ENCODE assay signal across 12 cellular contexts in the genomic region with DNA sequence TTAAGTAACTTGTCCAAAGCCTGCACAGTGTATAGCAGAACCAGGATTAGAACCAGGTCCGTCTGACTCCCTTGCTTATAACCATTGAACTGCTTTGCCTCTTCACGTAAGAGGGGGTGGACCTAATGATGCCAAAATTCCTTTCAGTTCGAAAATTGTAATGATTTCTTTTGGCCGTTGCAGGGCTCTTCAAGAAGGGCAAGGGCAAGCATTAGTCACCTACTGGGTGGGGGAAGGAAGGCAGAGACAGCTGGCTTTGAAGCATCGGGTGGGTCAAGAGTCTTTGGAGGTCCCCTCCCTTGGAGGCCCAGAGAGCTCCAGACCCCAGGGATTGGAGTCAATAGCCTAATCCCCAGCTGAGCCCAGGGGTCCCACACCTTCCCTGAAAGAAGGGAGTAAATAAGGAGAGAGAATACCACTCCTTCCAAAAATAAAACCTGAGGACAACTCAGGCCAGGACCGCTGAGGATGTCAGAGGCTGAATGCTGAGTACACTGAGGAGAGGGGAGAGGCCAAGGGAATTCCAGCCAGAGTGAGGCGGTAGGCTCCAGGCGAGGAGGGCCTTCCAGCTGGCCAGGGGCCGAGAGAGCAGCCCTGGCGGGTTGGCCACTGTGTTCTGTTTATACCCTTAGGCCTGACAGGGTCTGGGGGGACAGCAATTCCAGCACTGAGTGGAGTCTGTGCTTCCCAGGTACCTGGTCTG. TPM values are rescaled to one million over a fixed set of nuclear protein-coding genes. Genes with fewer than 3 reads are reported as not detected.
DNase-seq lines count a peak whose midpoint lies in the region; ATAC-seq, FAIRE-seq and TF ChIP-seq lines count a peak whose summit lies in the region.
"Had no signal": no experiment of that assay in that cellular context is flagged by ENCODE, and none has a peak within 500 bp of the region (broad histone marks: within the 10 kb centered on the region; RNA-seq: fewer than 3 reads in every experiment).

No MANE protein-coding gene starts in this region.

- H3K27me3 ChIP-seq in BJ (ENCODE audit: control insufficient read depth, insufficient read depth, low read length), result no peaks in the 10 kb centered on the region
- H3K27me3 ChIP-seq in gastroesophageal sphincter, result no peaks in the 10 kb centered on the region
- H3K27me3 ChIP-seq in prostate gland (replicated peaks; ENCODE audit: insufficient read depth), result no peaks in the 10 kb centered on the region
- no peaks in the 10 kb centered on the region for H3K27me3 ChIP-seq in small intestine (ENCODE audit: control insufficient read depth in 2 of 2, insufficient read depth in 2 of 2, low read length in 2 of 2)

- FAIRE-seq in small intestine (lab: Jason Lieb, UNC), result no peak

- TF ChIP-seq CTCF in BJ (IDR thresholded peaks at IDR 0.05; ENCODE audit: insufficient read depth, low read depth, low read length) (peak; percentile 35), RWPE1 (conservative IDR thresholded peaks at IDR 0.05; ENCODE audit: low read depth) (no peak), gastroesophageal sphincter (IDR thresholded peaks at IDR 0.05) (no peak), prostate gland (IDR thresholded peaks at IDR 0.05) (no peak)

- DNase-seq in BJ (ENCODE audit: low read depth), result no peak
- no peak for DNase-seq in RWPE1 (ENCODE audit: low spot score)
- no peak for DNase-seq in prostate gland (ENCODE audit: low spot score)
- no peak for DNase-seq in small intestine
- DNase-seq in stimulated activated CD4-positive, alpha-beta T cell treated with anti-CD3 and anti-CD28 coated beads, Interleukin-1b, Interleukin-23, amount 100 ng/mL, for 48 hours, result no peak
- DNase-seq in activated CD4-positive, alpha-beta memory T cell treated with anti-CD3 and anti-CD28 coated beads for 36 hours, result no peak
- no peak for DNase-seq in T-helper 1 cell
- DNase-seq: activated CD4-positive, alpha-beta T cell treated with anti-CD3 and anti-CD28 coated beads for 48 hours; CD4-positive, alpha-beta memory T cell; NCI-H2029 had no signal

- POLR2A ChIA-PET in BJ (lab: Charles Lee) (no interaction called here), RWPE1 (lab: Yijun Ruan, JAX; ENCODE audit: low non-redundant PET) (no interaction called here)
- POLR2A ChIA-PET in activated CD4-positive, alpha-beta memory T cell treated with anti-CD3 and anti-CD28 coated beads for 36 hours (lab: Charles Lee), result no interaction called here

- no peak overlapping the region for H3K4me3 Mint-ChIP-seq in activated CD4-positive, alpha-beta memory T cell treated with anti-CD3 and anti-CD28 coated beads for 36 hours
- H3K4me3 Mint-ChIP-seq: activated naive CD8-positive, alpha-beta T cell; CD4-positive, alpha-beta memory T cell had no signal

- H3K4me1 Mint-ChIP-seq in activated CD4-positive, alpha-beta memory T cell treated with anti-CD3 and anti-CD28 coated beads for 36 hours (ENCODE audit: low read depth), result peaks cover 6% of the 10 kb centered on the region

- peak; percentile 37 for ATAC-seq in gastroesophageal sphincter

- H3K36me3 Mint-ChIP-seq in activated CD4-positive, alpha-beta memory T cell treated with anti-CD3 and anti-CD28 coated beads for 36 hours, result no peaks in the 10 kb centered on the region
- H3K36me3 Mint-ChIP-seq: activated naive CD8-positive, alpha-beta T cell; CD4-positive, alpha-beta memory T cell had no signal

- WGBS in gastroesophageal sphincter (ENCODE audit: low coverage in 1 of 2), 2 donors, result 16 to 50% methylated on average over 2 to 10 of the region's 10 CpGs
- 50% methylated on average over 10 of the region's 10 CpGs for WGBS in prostate gland
- WGBS in small intestine, 3 donors, result 62 to 74% (median 70%) methylated on average over 10 of the region's 10 CpGs

- H3K9me3 ChIP-seq in gastroesophageal sphincter, result no peaks in the 10 kb centered on the region
- H3K9me3 ChIP-seq in prostate gland, result no peaks in the 10 kb centered on the region
- H3K9me3 ChIP-seq in small intestine (ENCODE audit: control insufficient read depth, low read depth), result no peaks in the 10 kb centered on the region

- no peak for TF ChIP-seq EP300 in gastroesophageal sphincter (IDR thresholded peaks at IDR 0.05)

- no peak overlapping the region for H3K4me3 ChIP-seq in BJ (ENCODE audit: low read depth, low read length)
- no peak overlapping the region for H3K4me3 ChIP-seq in gastroesophageal sphincter
- no peak overlapping the region for H3K4me3 ChIP-seq in prostate gland
- no peak overlapping the region for H3K4me3 ChIP-seq in small intestine (ENCODE audit: low read depth in 1 of 2, low read length in 2 of 2)

- intact Hi-C loops in prostate gland (cut with DNase I), result no loop called here
- intact Hi-C loops in activated CD4-positive, alpha-beta memory T cell treated with anti-CD3 and anti-CD28 coated beads for 36 hours (cut with micrococcal nuclease), result no loop called here

- H3K36me3 ChIP-seq in BJ (ENCODE audit: control insufficient read depth, insufficient read depth, low read length), result peaks cover 9% of the 10 kb centered on the region
- H3K36me3 ChIP-seq in gastroesophageal sphincter, result no peaks in the 10 kb centered on the region
- no peaks in the 10 kb centered on the region for H3K36me3 ChIP-seq in prostate gland
- H3K36me3 ChIP-seq in small intestine (ENCODE audit: control insufficient read depth in 2 of 2, insufficient read depth in 2 of 2, low read length in 2 of 2), result no peaks in the 10 kb centered on the region

- H3K4me1 ChIP-seq in gastroesophageal sphincter (peaks cover 0 to 61% (median 32%) of the 10 kb centered on the region in 3 donors), prostate gland (replicated peaks) (peaks cover 29% of the 10 kb centered on the region), small intestine (ENCODE audit: control insufficient read depth in 2 of 2, insufficient read depth in 1 of 2, low read depth in 1 of 2, low read length in 1 of 2) (peaks cover 0 to 6% of the 10 kb centered on the region in 2 donors)

- CTCF ChIA-PET in BJ (lab: Yijun Ruan, JAX) (interaction anchor here (1.0 to 6.9 kb wide), 6 partner anchors 12 to 77 kb away, joined by 3 to 68 read pairs (median 22); partner anchors contain the start of gene CREB3L1), RWPE1 (lab: Yijun Ruan, JAX) (interaction anchor here (0.7 kb wide), 1 partner anchor 22 kb away, joined by 3 read pairs; no protein-coding TSS in a partner anchor)
- CTCF ChIA-PET in activated CD4-positive, alpha-beta memory T cell treated with anti-CD3 and anti-CD28 coated beads for 36 hours (lab: Charles Lee), result interaction anchor here (1.0 to 1.2 kb wide), 2 partner anchors 16 to 52 kb away, joined by 3 to 4 read pairs; no protein-coding TSS in a partner anchor

- H3K27me3 Mint-ChIP-seq in activated CD4-positive, alpha-beta memory T cell treated with anti-CD3 and anti-CD28 coated beads for 36 hours, result peaks cover 4% of the 10 kb centered on the region
- H3K27me3 Mint-ChIP-seq: activated naive CD8-positive, alpha-beta T cell had no signal

- H3K27ac Mint-ChIP-seq in activated CD4-positive, alpha-beta memory T cell treated with anti-CD3 and anti-CD28 coated beads for 36 hours, result no peak overlapping the region

- H3K27ac ChIP-seq in RWPE1 (peak overlapping the region; percentile 63), gastroesophageal sphincter (peak overlapping the region in 3 of 4 donors; percentile 63 to 72 (median 66)), prostate gland (peak overlapping the region; percentile 26 to 56), small intestine (ENCODE audit: low read depth in 1 of 2, low read length in 1 of 2) (peak overlapping the region in 1 of 2 donors; percentile 69)

- TF ChIP-seq POLR2A in gastroesophageal sphincter (IDR thresholded peaks at IDR 0.05), result no peak
- TF ChIP-seq POLR2A in prostate gland (IDR thresholded peaks at IDR 0.05), result no peak

- no peaks in the 10 kb centered on the region for H3K9me3 Mint-ChIP-seq in activated CD4-positive, alpha-beta memory T cell treated with anti-CD3 and anti-CD28 coated beads for 36 hours
- H3K9me3 Mint-ChIP-seq: CD4-positive, alpha-beta memory T cell had no signal

RNA-seq across cellular contexts. Expression of gene CREB3L1, which starts 14.1 kb away (rescaled TPM):
- polyA plus RNA-seq in BJ (2011; rRNA removed), result 21.5 and 39.4 TPM in 2 replicates
- 55.4 and 125 TPM in 2 replicates for polyA minus RNA-seq in BJ (2011; rRNA and poly(A)+ RNA removed)
- total RNA-seq in gastroesophageal sphincter, result 1 to 10 TPM in 3 of 4 donors, under 1 TPM in 1; 0.81 to 5.2 (median 1.7) TPM
- total RNA-seq in prostate gland, result 10 to 100 TPM; 41.0 to 47.0 TPM
- polyA plus RNA-seq in small intestine, result 10 to 100 TPM; 14.3 to 36.9 (median 15.7) TPM
- not detected for total RNA-seq in activated CD4-positive, alpha-beta memory T cell treated with anti-CD3 and anti-CD28 coated beads for 36 hours
- total RNA-seq: CD4-positive, alpha-beta memory T cell had no signal
- polyA plus RNA-seq: CD4-positive, alpha-beta memory T cell had no signal

RNA-seq across cellular contexts. Expression of gene DGKZ, which starts 55.7 kb away (rescaled TPM):
- polyA plus RNA-seq in BJ (2011; rRNA removed) (16.3 and 31.7 TPM in 2 replicates), small intestine (100 to 1,000 TPM in 2 of 3 donors, 10 to 100 TPM in 1; 90.1 to 122 (median 117) TPM)
- 34.9 and 35.4 TPM in 2 replicates for polyA minus RNA-seq in BJ (2011; rRNA and poly(A)+ RNA removed)
- total RNA-seq in gastroesophageal sphincter (10 to 100 TPM; 39.2 to 78.8 (median 46.5) TPM), prostate gland (10 to 100 TPM; 53.6 to 95.0 TPM)
- 10 to 100 TPM; 85.3 to 88.7 TPM for total RNA-seq in activated CD4-positive, alpha-beta memory T cell treated with anti-CD3 and anti-CD28 coated beads for 36 hours

Comparison
In these comparisons a context has a peak if more than half of its experiments do, and no peak if none do; other contexts are left out.
1. RNA of gene CREB3L1, which starts 14.1 kb away (total RNA-seq): 41.0 to 47.0 TPM in prostate gland; 0.81 to 5.2 TPM in gastroesophageal sphincter and not detected in activated CD4-positive, alpha-beta memory T cell treated with anti-CD3 and anti-CD28 coated beads for 36 hours; every median in the first group is over 4 times any median in the second.